Comparison of ENCODE assay signal across 12 cellular contexts in genomic region chr11:76785513-76785912, GRCh38. TPM values are rescaled to one million over a fixed set of nuclear protein-coding genes. Genes with fewer than 3 reads are reported as not detected.
DNase-seq lines count a peak whose midpoint lies in the region; ATAC-seq, FAIRE-seq and TF ChIP-seq lines count a peak whose summit lies in the region.
"Had no signal": no experiment of that assay in that cellular context is flagged by ENCODE, and none has a peak within 500 bp of the region (broad histone marks: within the 10 kb centered on the region; RNA-seq: fewer than 3 reads in every experiment).

No MANE protein-coding gene starts in this region.

- no peak overlapping the region for H2AK5ac ChIP-seq in H1 (ENCODE audit: low read depth, low read length)

- no peaks in the 10 kb centered on the region for H3K27me3 ChIP-seq in HUES6 (ENCODE audit: control insufficient read depth, insufficient read depth, low read length)
- H3K27me3 ChIP-seq in H1 (replicated peaks in 1 of 4; ENCODE audit: control insufficient read depth in 3 of 4, extremely low read depth in 1 of 4, insufficient read depth in 3 of 4, low read length in 3 of 4) = no peaks in the 10 kb centered on the region

- no peak overlapping the region for H2BK20ac ChIP-seq in H1 (ENCODE audit: low read length)

- H2BK120ac ChIP-seq in H1 (replicated peaks; ENCODE audit: low read depth, low read length) = no peak overlapping the region

- no peak overlapping the region for H3K14ac ChIP-seq in H1 (ENCODE audit: insufficient read length)

- no peak for TF ChIP-seq RAD21 in H1 (IDR thresholded peaks at IDR 0.05 in 1 of 2, conservative IDR thresholded peaks at IDR 0.05 in 1 of 2; ENCODE audit: low read depth in 2 of 2, low read length in 2 of 2)

- peaks cover 24% of the 10 kb centered on the region for H3K79me1 ChIP-seq in H1 (ENCODE audit: low read depth, low read length)

- TF ChIP-seq EP300 in H1 (IDR thresholded peaks at IDR 0.05; ENCODE audit: borderline replicate concordance in 1 of 2, low read depth in 2 of 2, low read length in 2 of 2) = no peak

- FAIRE-seq in H1 (lab: Jason Lieb, UNC) = no peak

- WGBS in H1 (ENCODE audit: extremely low coverage in 1 of 2, insufficient coverage in 1 of 2, insufficient read length in 1 of 2, insufficient replicate concordance in 2 of 2, low coverage in 1 of 2, low lambda C conversion rate in 2 of 2, missing lambda C conversion rate in 1 of 2), 2 experiments = 42% methylated on average over 6 of the region's 6 CpGs; no CpG with 5 or more reads in 1 of the 2 experiments

- H4K5ac ChIP-seq in H1 (ENCODE audit: insufficient read length, low read depth, low read length) = no peak overlapping the region

- peak overlapping the region; percentile 90 to 95 for H3K4me2 ChIP-seq in H1 (ENCODE audit: insufficient read depth in 1 of 2, low read depth in 2 of 2, low read length in 2 of 2)

- no peak overlapping the region for H3K23ac ChIP-seq in H1 (ENCODE audit: insufficient read length)

- H3K18ac ChIP-seq in H1 (ENCODE audit: extremely low read depth, low read length) = peak overlapping the region; percentile 91; the same call in 1 of the 2 replicates

- peaks cover 14% of the 10 kb centered on the region for H3K23me2 ChIP-seq in H1 (ENCODE audit: low read depth, low read length)

- H3K9ac ChIP-seq in HUES6 (ENCODE audit: low read length) = peak overlapping the region; percentile 91
- 0 out of 7 replicates have a peak overlapping the region, but pooled peaks of 1 of the 4 experiments have one; percentile 22 for H3K9ac ChIP-seq in H1 (replicated peaks in 1 of 4; ENCODE audit: extremely low read depth in 1 of 4, low read depth in 3 of 4, low read length in 3 of 4)

- POLR2A ChIA-PET in AG04449 (lab: Yijun Ruan, JAX) = no interaction called here
- POLR2A ChIA-PET in H1 (lab: Charles Lee; ENCODE audit: partially characterized antibody) = interaction anchor here (1.2 to 2.3 kb wide), 5 partner anchors 9 to 33 kb away, joined by 3 to 12 read pairs (median 3); no protein-coding TSS in a partner anchor

- H3K27ac Mint-ChIP-seq in nephron = peak overlapping the region in 1 of 3 experiments; percentile 8
- H3K27ac Mint-ChIP-seq: CD4-positive, CD25-positive, alpha-beta regulatory T cell had no signal

- peaks cover 14% of the 10 kb centered on the region for H3K36me3 Mint-ChIP-seq in nephron (ENCODE audit: low read depth)
- H3K36me3 Mint-ChIP-seq: CD4-positive, CD25-positive, alpha-beta regulatory T cell had no signal

- H2BK12ac ChIP-seq in H1 (ENCODE audit: low read depth, low read length) = no peak overlapping the region

- H3K27me3 Mint-ChIP-seq in nephron (ENCODE audit: low read depth) = no peaks in the 10 kb centered on the region

- TF ChIP-seq POLR2A in H1 (IDR thresholded peaks at IDR 0.05; ENCODE audit: control extremely low read depth in 1 of 2, low read depth in 2 of 2, low read length in 2 of 2) = no peak

- TF ChIP-seq CTCF in AG04449 (IDR thresholded peaks at IDR 0.05; ENCODE audit: insufficient read depth, low read length, missing control alignments) (no peak), H1 (IDR thresholded peaks at IDR 0.05; ENCODE audit: control extremely low read depth in 1 of 3, insufficient read depth in 1 of 3, low read depth in 1 of 3, low read length in 3 of 3) (no peak), nephron (IDR thresholded peaks at IDR 0.05; ENCODE audit: unreplicated experiment in 3 of 3) (no peak)

- no peak overlapping the region; the same call in 1 of the 2 replicates for H2BK5ac ChIP-seq in H1 (ENCODE audit: low read depth, low read length)

- H4K8ac ChIP-seq in H1 (ENCODE audit: extremely low read depth, insufficient read depth, low read length) = no peak overlapping the region

- peaks cover 32 to 66% of the 10 kb centered on the region in 2 experiments for H3K79me2 ChIP-seq in H1 (ENCODE audit: control insufficient read depth in 1 of 2, insufficient read depth in 2 of 2, low read length in 2 of 2)

- H3K27ac ChIP-seq in HUES6 (ENCODE audit: low read depth, low read length) (no peak overlapping the region), H1 (ENCODE audit: low read depth, low read length) (no peak overlapping the region)

- CTCF ChIA-PET in AG04449 (lab: Yijun Ruan, JAX) = interaction anchor here (1.2 to 2.1 kb wide), 3 partner anchors 12 to 52 kb away, joined by 3 to 11 read pairs (median 8); no protein-coding TSS in a partner anchor
- CTCF ChIA-PET in H1 (lab: Charles Lee; ENCODE audit: partially characterized antibody) = interaction anchor here (1.0 to 2.5 kb wide), 5 partner anchors 13 to 50 kb away, joined by 3 to 8 read pairs (median 5); no protein-coding TSS in a partner anchor

- no peak overlapping the region for H3K56ac ChIP-seq in H1 (replicated peaks; ENCODE audit: insufficient read length, low read depth, low read length)

- H3K36me3 ChIP-seq in HUES6 (ENCODE audit: control insufficient read depth, insufficient read depth, low read length) = peaks cover 8% of the 10 kb centered on the region
- no peaks in the 10 kb centered on the region for H3K36me3 ChIP-seq in H1 (ENCODE audit: control insufficient read depth in 2 of 4, insufficient read depth in 4 of 4, low read length in 3 of 4)

- H3K4me1 ChIP-seq in HUES6 (ENCODE audit: control insufficient read depth, insufficient read depth, low read length) (peaks cover 58% of the 10 kb centered on the region), H1 (replicated peaks in 1 of 4; ENCODE audit: control insufficient read depth in 3 of 4, insufficient read depth in 4 of 4, low read length in 3 of 4) (peaks cover 20 to 40% (median 31%) of the 10 kb centered on the region in 4 experiments)

- no peak overlapping the region for H3K4ac ChIP-seq in H1 (replicated peaks; ENCODE audit: insufficient read length, low read depth, low read length)

- peaks cover 2% of the 10 kb centered on the region for H3K9me3 Mint-ChIP-seq in nephron
- H3K9me3 Mint-ChIP-seq: CD4-positive, CD25-positive, alpha-beta regulatory T cell had no signal

- DNase-seq in AG04449 (ENCODE audit: low read depth, low spot score) = no peak
- no peak for DNase-seq in H1 (ENCODE audit: low read depth in 1 of 2, low spot score in 2 of 2)
- no peak for DNase-seq in islet precursor cell
- DNase-seq: CD4-positive, CD25-positive, alpha-beta regulatory T cell; dermis blood vessel endothelial cell; hypothalamus; NCI-H146 had no signal

- peaks cover 5% of the 10 kb centered on the region for H3K9me3 ChIP-seq in HUES6 (ENCODE audit: control insufficient read depth, insufficient read depth, low read depth, low read length)
- no peaks in the 10 kb centered on the region for H3K9me3 ChIP-seq in H1 (ENCODE audit: insufficient read depth in 2 of 2, low read depth in 1 of 2, low read length in 1 of 2)

- H2BK15ac ChIP-seq in H1 (ENCODE audit: low read length) = peak overlapping the region; percentile 97

- peaks cover 18 to 33% of the 10 kb centered on the region in 2 experiments for H4K20me1 ChIP-seq in H1 (replicated peaks in 1 of 2; ENCODE audit: control insufficient read depth in 1 of 2, insufficient read depth in 2 of 2, low read length in 2 of 2)

- peak overlapping the region; percentile 81 to 87 (median 86) for H3K4me3 Mint-ChIP-seq in nephron

- no peak overlapping the region for H2AFZ ChIP-seq in H1 (ENCODE audit: low read length)

- H3K4me3 ChIP-seq in AG04449 (ENCODE audit: low read depth, low read length) = peak overlapping the region; percentile 98
- peak overlapping the region; percentile 99 for H3K4me3 ChIP-seq in HUES6 (ENCODE audit: low read depth, low read length)
- H3K4me3 ChIP-seq in H1 (ENCODE audit: extremely low read depth in 1 of 4, insufficient read depth in 2 of 4, low read depth in 3 of 4, low read length in 4 of 4) = peak overlapping the region; percentile 4 to 87 (median 13); a peak in 5 of 8 replicates

- peaks cover 44% of the 10 kb centered on the region for H3K4me1 Mint-ChIP-seq in nephron

- peak overlapping the region; percentile 48 for H4K91ac ChIP-seq in H1 (replicated peaks; ENCODE audit: insufficient read length, low read length)

- ATAC-seq in HG02840 (IDR thresholded peaks at IDR 0.05; ENCODE audit: low FRiP score, unreplicated experiment) = no peak
- no peak for ATAC-seq in GM21717 (IDR thresholded peaks at IDR 0.05; ENCODE audit: unreplicated experiment)
- no peak for ATAC-seq in HG03442 (IDR thresholded peaks at IDR 0.05; ENCODE audit: unreplicated experiment)

TF ChIP-seq in H1, 55 proteins besides CTCF, POLR2A, EP300 and RAD21 (continues in another document):
- TF ChIP-seq SP1 (IDR thresholded peaks at IDR 0.05; ENCODE audit: low read depth, low read length) = no peak
- TF ChIP-seq, protein P1, sequence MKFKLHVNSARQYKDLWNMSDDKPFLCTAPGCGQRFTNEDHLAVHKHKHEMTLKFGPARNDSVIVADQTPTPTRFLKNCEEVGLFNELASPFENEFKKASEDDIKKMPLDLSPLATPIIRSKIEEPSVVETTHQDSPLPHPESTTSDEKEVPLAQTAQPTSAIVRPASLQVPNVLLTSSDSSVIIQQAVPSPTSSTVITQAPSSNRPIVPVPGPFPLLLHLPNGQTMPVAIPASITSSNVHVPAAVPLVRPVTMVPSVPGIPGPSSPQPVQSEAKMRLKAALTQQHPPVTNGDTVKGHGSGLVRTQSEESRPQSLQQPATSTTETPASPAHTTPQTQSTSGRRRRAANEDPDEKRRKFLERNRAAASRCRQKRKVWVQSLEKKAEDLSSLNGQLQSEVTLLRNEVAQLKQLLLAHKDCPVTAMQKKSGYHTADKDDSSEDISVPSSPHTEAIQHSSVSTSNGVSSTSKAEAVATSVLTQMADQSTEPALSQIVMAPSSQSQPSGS (IDR thresholded peaks at IDR 0.05; ENCODE audit: low read length) = no peak
- TF ChIP-seq NRF1 (IDR thresholded peaks at IDR 0.05; ENCODE audit: low read depth, low read length) = no peak
- no peak for TF ChIP-seq POLR2AphosphoS5 (IDR thresholded peaks at IDR 0.05; ENCODE audit: low read depth, low read length)
- no peak for TF ChIP-seq SAP30 (IDR thresholded peaks at IDR 0.05; ENCODE audit: insufficient read depth, insufficient replicate concordance, low read length)
- no peak for TF ChIP-seq CBX5 (IDR thresholded peaks at IDR 0.05; ENCODE audit: low read depth, low read length)
- no peak for TF ChIP-seq SIRT6 (IDR thresholded peaks at IDR 0.05; ENCODE audit: low read length)
- TF ChIP-seq SIN3A (conservative IDR thresholded peaks at IDR 0.05 in 1 of 2, IDR thresholded peaks at IDR 0.05 in 1 of 2; ENCODE audit: low read depth in 1 of 2, low read length in 2 of 2) = no peak
- no peak for TF ChIP-seq TEAD4 (IDR thresholded peaks at IDR 0.05; ENCODE audit: low read depth, low read length)
- no peak for TF ChIP-seq SRF (IDR thresholded peaks at IDR 0.05; ENCODE audit: low read depth, low read length)

RNA-seq across cellular contexts. Expression of gene TSKU, which starts 2.4 kb away (rescaled TPM):
- total RNA-seq in H1 (2021; fragmentation: NEBNext Ultra II Directional; extraction: Animal tissue kit (Norgen Biotek cat#: 25700)) = 22.8 TPM in 2 replicates
- 28.4 and 40.7 TPM in 2 replicates for polyA plus RNA-seq in H1 (2011; rRNA removed)
- polyA plus RNA-seq in H1 (2011; cell fraction: cytosol; rRNA removed) = 18.1 TPM
- polyA plus RNA-seq in H1 (2011; cell fraction: nucleus; rRNA removed) = 34.2 TPM
- polyA plus RNA-seq in H1 (2012, experiment 1 of 2) = 15.8 to 27.1 TPM (median 20.7 TPM) in 4 replicates
- polyA plus RNA-seq in H1 (2012, experiment 2 of 2) = 22.0 TPM
- 21.4 TPM for polyA plus RNA-seq in H1 (2013, experiment 1 of 2)
- 23.8 TPM for polyA plus RNA-seq in H1 (2013, experiment 2 of 2)
- 21.7 and 33.3 TPM in 2 replicates for polyA minus RNA-seq in H1 (2011; rRNA and poly(A)+ RNA removed)
- polyA minus RNA-seq in H1 (2011; cell fraction: cytosol; rRNA and poly(A)+ RNA removed) = 17.2 TPM
- 27.5 TPM for polyA minus RNA-seq in H1 (2011; cell fraction: nucleus; rRNA and poly(A)+ RNA removed)
- total RNA-seq: CD4-positive, CD25-positive, alpha-beta regulatory T cell had no signal
- polyA plus RNA-seq: CD4-positive, CD25-positive, alpha-beta regulatory T cell had no signal

Comparison
In these comparisons a context has a peak if more than half of its experiments do, and no peak if none do; other contexts are left out.
1. H3K4me3 ChIP-seq: peak in every context shown above with its lines; median percentile 99 in HUES6; 98 in AG04449; 13 in H1.